8 cellular contexts compared by ENCODE assay signal in the genomic region with DNA sequence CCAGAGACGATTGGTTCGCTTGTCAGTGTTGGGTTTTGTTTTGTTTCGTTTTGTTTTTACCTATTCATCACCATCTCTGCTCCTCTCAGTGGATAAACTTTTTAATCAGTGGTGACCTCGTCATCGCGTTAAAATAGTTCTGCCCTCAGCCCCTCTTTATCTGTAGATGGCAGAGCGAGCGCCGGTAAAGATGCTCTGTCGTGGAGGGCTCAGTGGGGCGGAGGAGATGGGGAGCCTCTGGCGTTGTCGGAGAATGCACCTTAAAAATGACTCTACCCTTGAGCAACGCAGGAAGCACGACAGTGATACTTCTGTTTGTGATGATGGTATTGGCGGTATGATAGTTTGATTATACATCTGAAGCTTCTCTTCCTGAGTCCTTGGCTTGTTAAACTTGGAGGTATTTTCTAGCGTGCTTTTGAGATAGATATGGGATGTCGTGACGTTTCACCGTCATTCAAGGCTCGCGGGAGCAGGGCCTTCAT. TPM values are rescaled to one million over a fixed set of nuclear protein-coding genes. Genes with fewer than 3 reads are reported as not detected.
A peak's percentile ranks its signal among the peaks of the same experiment; 100 is the strongest.
DNase-seq lines count a peak whose midpoint lies in the region; ATAC-seq, FAIRE-seq and TF ChIP-seq lines count a peak whose summit lies in the region.

No MANE protein-coding gene starts in this region.

- peak overlapping the region; percentile 84 for H3K4me3 ChIP-seq in SK-N-MC
- H3K4me3 ChIP-seq in right atrium auricular region: peak overlapping the region; percentile 81 to 90
- peak overlapping the region; percentile 69 to 97 (median 83) for H3K4me3 ChIP-seq in gastrocnemius medialis

- peaks cover 52% of the 10 kb centered on the region for H3K4me1 Mint-ChIP-seq in activated naive CD8-positive, alpha-beta T cell treated with anti-CD3 and anti-CD28 coated beads, Interleukin-2, amount 10 ng/mL, durations not matched to agents 7 days and 5 days

- H3K9me3 Mint-ChIP-seq in activated naive CD8-positive, alpha-beta T cell treated with anti-CD3 and anti-CD28 coated beads, Interleukin-2, amount 10 ng/mL, durations not matched to agents 7 days and 5 days: no peaks in the 10 kb centered on the region

- H3K27me3 ChIP-seq in right atrium auricular region (no peaks in the 10 kb centered on the region), gastrocnemius medialis (no peaks in the 10 kb centered on the region)

- TF ChIP-seq CTCF in right atrium auricular region (IDR thresholded peaks at IDR 0.05): no peak
- TF ChIP-seq CTCF in gastrocnemius medialis (IDR thresholded peaks at IDR 0.05 in 4 of 5, conservative IDR thresholded peaks at IDR 0.05 in 1 of 5): no peak
- TF ChIP-seq CTCF in D721Med (IDR thresholded peaks at IDR 0.05; ENCODE audit: insufficient read depth, missing control alignments): no peak

- POLR2A ChIA-PET in activated naive CD8-positive, alpha-beta T cell treated with anti-CD3 and anti-CD28 coated beads, Interleukin-2, amount 10 ng/mL, durations not matched to agents 7 days and 5 days (lab: Charles Lee): interaction anchor here (0.6 to 5.7 kb wide), 23 partner anchors 9 to 356 kb away, joined by 3 to 175 read pairs (median 5); partner anchors contain the start of genes BMS1 and HNRNPF

- in situ Hi-C loops in gastrocnemius medialis (cut with MboI; ENCODE audit: low sequenced_read_pairs in 4 of 4): no loop called here

- H3K9me3 ChIP-seq in SK-N-MC (ENCODE audit: low read depth, low read length) (no peaks in the 10 kb centered on the region), right atrium auricular region (no peaks in the 10 kb centered on the region), gastrocnemius medialis (no peaks in the 10 kb centered on the region)

- peak; percentile 58 to 70 for DNase-seq in AML-193 (lab: John Stamatoyannopoulos, UW)
- DNase-seq in GM19239 (ENCODE audit: insufficient read length, low spot score): no peak
- no peak for DNase-seq in SK-N-MC (ENCODE audit: low read depth, low spot score)
- peak; percentile 64 for DNase-seq in activated naive CD8-positive, alpha-beta T cell treated with anti-CD3 and anti-CD28 coated beads, Interleukin-2, amount 10 ng/mL, durations not matched to agents 7 days and 5 days
- peak; percentile 63 for DNase-seq in right atrium auricular region (ENCODE audit: low spot score)
- DNase-seq in gastrocnemius medialis: no peak
- DNase-seq in D721Med (ENCODE audit: insufficient read length, low spot score): no peak

- ATAC-seq in HG03439 (IDR thresholded peaks at IDR 0.05; ENCODE audit: unreplicated experiment) (peak; percentile 41), gastrocnemius medialis (peak; percentile 36 to 42)
- peak; percentile 73 for ATAC-seq in activated naive CD8-positive, alpha-beta T cell treated with anti-CD3 and anti-CD28 coated beads, Interleukin-2, amount 10 ng/mL, durations not matched to agents 7 days and 5 days (ENCODE audit: low read depth)

- H3K36me3 Mint-ChIP-seq in activated naive CD8-positive, alpha-beta T cell treated with anti-CD3 and anti-CD28 coated beads, Interleukin-2, amount 10 ng/mL, durations not matched to agents 7 days and 5 days: peaks cover 18% of the 10 kb centered on the region

- peak overlapping the region; percentile 89 for H3K4me3 Mint-ChIP-seq in activated naive CD8-positive, alpha-beta T cell treated with anti-CD3 and anti-CD28 coated beads, Interleukin-2, amount 10 ng/mL, durations not matched to agents 7 days and 5 days

- peaks cover 0 to 25% of the 10 kb centered on the region in 2 donors for H3K4me1 ChIP-seq in right atrium auricular region
- H3K4me1 ChIP-seq in gastrocnemius medialis: peaks cover 11 to 17% of the 10 kb centered on the region in 2 donors

- H3K27me3 Mint-ChIP-seq in activated naive CD8-positive, alpha-beta T cell treated with anti-CD3 and anti-CD28 coated beads, Interleukin-2, amount 10 ng/mL, durations not matched to agents 7 days and 5 days: no peaks in the 10 kb centered on the region

- peak overlapping the region; percentile 99 for H3K27ac Mint-ChIP-seq in activated naive CD8-positive, alpha-beta T cell treated with anti-CD3 and anti-CD28 coated beads, Interleukin-2, amount 10 ng/mL, durations not matched to agents 7 days and 5 days

- no peak for TF ChIP-seq POLR2A in gastrocnemius medialis (IDR thresholded peaks at IDR 0.05)

- peak; percentile 70 for FAIRE-seq in GM19239 (lab: Jason Lieb, UNC)
- no peak for FAIRE-seq in D721Med (lab: Jason Lieb, UNC)

- H3K36me3 ChIP-seq in SK-N-MC (ENCODE audit: insufficient read depth, low read length) (no peaks in the 10 kb centered on the region), right atrium auricular region (no peaks in the 10 kb centered on the region), gastrocnemius medialis (no peaks in the 10 kb centered on the region)

- peak overlapping the region; percentile 51 for H3K9ac ChIP-seq in SK-N-MC (ENCODE audit: insufficient read length)

- no peak overlapping the region for H3K27ac ChIP-seq in SK-N-MC
- H3K27ac ChIP-seq in right atrium auricular region: peak overlapping the region; percentile 96 to 99
- H3K27ac ChIP-seq in gastrocnemius medialis: peak overlapping the region; percentile 76 to 89 (median 82)

- intact Hi-C loops in gastrocnemius medialis (cut with DNase I; ENCODE audit: low total_unique reads): loop anchor here (5.0 kb wide), 1 partner anchor 501 kb away; the partner anchor contains the start of gene ZNF33B

RNA-seq across cellular contexts. Expression of gene CSGALNACT2, which starts 0.6 kb away (rescaled TPM):
- total RNA-seq in activated naive CD8-positive, alpha-beta T cell treated with anti-CD3 and anti-CD28 coated beads, Interleukin-2, amount 10 ng/mL, durations not matched to agents 7 days and 5 days: 10 to 100 TPM; 37.2 to 39.5 TPM
- total RNA-seq in right atrium auricular region: 10 to 100 TPM; 10.0 to 14.9 TPM
- 10 to 100 TPM; 12.3 to 17.3 (median 14.1) TPM for total RNA-seq in gastrocnemius medialis

Comparison
In these comparisons a context has a peak if more than half of its experiments do, and no peak if none do; other contexts are left out.
1. DNase-seq: peak in AML-193 (2 of 2), activated naive CD8-positive, alpha-beta T cell treated with anti-CD3 and anti-CD28 coated beads, Interleukin-2, amount 10 ng/mL, durations not matched to agents 7 days and 5 days (single experiment) and right atrium auricular region (single experiment); none in GM19239 (single experiment), SK-N-MC (single experiment), gastrocnemius medialis (0 of 2) and D721Med (single experiment).
2. Peak in every context shown above with its lines, with median percentiles within 50 percentile points of each other: ATAC-seq and H3K4me3 ChIP-seq.